ENCODE assay signal across 13 cellular contexts in genomic region chr21:46120301-46121285, GRCh38. TPM values are rescaled to one million over a fixed set of nuclear protein-coding genes. Genes with fewer than 3 reads are reported as not detected.
A peak's percentile ranks its signal among the peaks of the same experiment; 100 is the strongest.
DNase-seq lines count a peak whose midpoint lies in the region; ATAC-seq and TF ChIP-seq lines count a peak whose summit lies in the region.
"Had no signal": no experiment of that assay in that cellular context is flagged by ENCODE, and none has a peak within 500 bp of the region (broad histone marks: within the 10 kb centered on the region; RNA-seq: fewer than 3 reads in every experiment).

No MANE protein-coding gene starts in this region.

- 87 to 93% (median 91%) methylated on average over 15 to 26 of the region's 26 CpGs for WGBS in heart left ventricle, 4 donors

- intact Hi-C loops in heart left ventricle (cut with DNase I): no loop called here
- intact Hi-C loops in Right ventricle myocardium superior (cut with DNase I): no loop called here
- intact Hi-C loops in mucosa of descending colon (cut with DNase I, micrococcal nuclease): no loop called here
- intact Hi-C loops in upper lobe of right lung (cut with DNase I): no loop called here

- ATAC-seq in heart left ventricle (no peak), Right ventricle myocardium superior (ENCODE audit: poor library complexity) (no peak), mucosa of descending colon (no peak), upper lobe of right lung (no peak), HG03432 (IDR thresholded peaks at IDR 0.05; ENCODE audit: unreplicated experiment) (no peak), GM21723 (IDR thresholded peaks at IDR 0.05; ENCODE audit: unreplicated experiment) (no peak)
- ATAC-seq: activated CD8-positive, alpha-beta T cell treated with anti-CD3 and anti-CD28 coated beads, Interleukin-2, amount 10 ng/mL, durations not matched to agents 7 days and 5 days; PC-3 had no signal

- H3K36me3 ChIP-seq in heart left ventricle (peaks cover 0 to 90% (median 77%) of the 10 kb centered on the region in 9 donors), mucosa of descending colon (ENCODE audit: low read depth) (no peaks in the 10 kb centered on the region), upper lobe of right lung (peaks cover 48% of the 10 kb centered on the region)

- H3K4me1 ChIP-seq in heart left ventricle (no peaks in the 10 kb centered on the region), mucosa of descending colon (ENCODE audit: low read depth) (no peaks in the 10 kb centered on the region), upper lobe of right lung (no peaks in the 10 kb centered on the region)

- TF ChIP-seq POLR2A in heart left ventricle (IDR thresholded peaks at IDR 0.05): no peak

- peak overlapping the region in 1 of 12 donors; percentile 65 for H3K27ac ChIP-seq in heart left ventricle
- H3K27ac ChIP-seq in coronary artery: peak overlapping the region in 1 of 2 donors; percentile 4
- no peak overlapping the region for H3K27ac ChIP-seq in upper lobe of right lung

- H3K27me3 ChIP-seq in heart left ventricle (no peaks in the 10 kb centered on the region), upper lobe of right lung (no peaks in the 10 kb centered on the region)

- DNase-seq in heart left ventricle (peak; percentile 4 to 59 (median 19)), Right ventricle myocardium superior (no peak), coronary artery (ENCODE audit: low spot score) (peak; percentile 67), mucosa of descending colon (peak in 2 of 3 donors; percentile 10 to 30), upper lobe of right lung (peak; percentile 60), NCI-H2029 (lab: John Stamatoyannopoulos, UW) (no peak)
- DNase-seq: activated CD8-positive, alpha-beta T cell treated with anti-CD3 and anti-CD28 coated beads, Interleukin-2, amount 10 ng/mL, durations not matched to agents 7 days and 5 days; anterior cingulate cortex; effector memory CD4-positive, alpha-beta T cell; NCI-H1092; PC-3 had no signal

- H3K4me3 ChIP-seq in heart left ventricle: no peak overlapping the region
- no peak overlapping the region for H3K4me3 ChIP-seq in coronary artery
- H3K4me3 ChIP-seq in mucosa of descending colon: no peak overlapping the region
- H3K4me3 ChIP-seq in upper lobe of right lung: no peak overlapping the region

- H3K9me3 ChIP-seq in heart left ventricle: no peaks in the 10 kb centered on the region
- H3K9me3 ChIP-seq in mucosa of descending colon: no peaks in the 10 kb centered on the region
- H3K9me3 ChIP-seq in upper lobe of right lung: no peaks in the 10 kb centered on the region

- TF ChIP-seq CTCF in heart left ventricle (IDR thresholded peaks at IDR 0.05) (no peak), coronary artery (IDR thresholded peaks at IDR 0.05) (no peak), mucosa of descending colon (IDR thresholded peaks at IDR 0.05) (no peak), upper lobe of right lung (IDR thresholded peaks at IDR 0.05) (no peak)

RNA-seq across cellular contexts. Expression of gene COL6A2, which starts 22.7 kb away (rescaled TPM):
- total RNA-seq in heart left ventricle (100 to 1,000 TPM; 118 to 484 (median 158) TPM), Right ventricle myocardium superior (191 TPM), mucosa of descending colon (100 to 1,000 TPM in 2 of 3 donors, 10 to 100 TPM in 1; 65.1 to 858 (median 191) TPM), upper lobe of right lung (269 TPM)
- polyA plus RNA-seq in heart left ventricle: 100 to 1,000 TPM; 143 to 221 TPM

RNA-seq across cellular contexts. Expression of gene FTCD, which starts 34.8 kb away (rescaled TPM):
- total RNA-seq in heart left ventricle (1 to 10 TPM in 5 of 9 donors, under 1 TPM in 3, not detected in 1; 0.31 to 3.1 (median 1.2) TPM), Right ventricle myocardium superior (1.9 TPM), mucosa of descending colon (1 to 10 TPM in 1 of 3 donors, under 1 TPM in 1, not detected in 1; 0.36 to 2.1 TPM), upper lobe of right lung (0.46 TPM)
- polyA plus RNA-seq in heart left ventricle: 1 to 10 TPM in 1 of 2 donors, under 1 TPM in 1; 0.17 to 1.8 TPM

Comparison
In these comparisons a context has a peak if more than half of its experiments do, and no peak if none do; other contexts are left out.
1. DNase-seq: peak in heart left ventricle (5 of 5), coronary artery (single experiment), mucosa of descending colon (2 of 3) and upper lobe of right lung (single experiment); none in Right ventricle myocardium superior (single experiment) and NCI-H2029 (single experiment).